In the genomic region with DNA sequence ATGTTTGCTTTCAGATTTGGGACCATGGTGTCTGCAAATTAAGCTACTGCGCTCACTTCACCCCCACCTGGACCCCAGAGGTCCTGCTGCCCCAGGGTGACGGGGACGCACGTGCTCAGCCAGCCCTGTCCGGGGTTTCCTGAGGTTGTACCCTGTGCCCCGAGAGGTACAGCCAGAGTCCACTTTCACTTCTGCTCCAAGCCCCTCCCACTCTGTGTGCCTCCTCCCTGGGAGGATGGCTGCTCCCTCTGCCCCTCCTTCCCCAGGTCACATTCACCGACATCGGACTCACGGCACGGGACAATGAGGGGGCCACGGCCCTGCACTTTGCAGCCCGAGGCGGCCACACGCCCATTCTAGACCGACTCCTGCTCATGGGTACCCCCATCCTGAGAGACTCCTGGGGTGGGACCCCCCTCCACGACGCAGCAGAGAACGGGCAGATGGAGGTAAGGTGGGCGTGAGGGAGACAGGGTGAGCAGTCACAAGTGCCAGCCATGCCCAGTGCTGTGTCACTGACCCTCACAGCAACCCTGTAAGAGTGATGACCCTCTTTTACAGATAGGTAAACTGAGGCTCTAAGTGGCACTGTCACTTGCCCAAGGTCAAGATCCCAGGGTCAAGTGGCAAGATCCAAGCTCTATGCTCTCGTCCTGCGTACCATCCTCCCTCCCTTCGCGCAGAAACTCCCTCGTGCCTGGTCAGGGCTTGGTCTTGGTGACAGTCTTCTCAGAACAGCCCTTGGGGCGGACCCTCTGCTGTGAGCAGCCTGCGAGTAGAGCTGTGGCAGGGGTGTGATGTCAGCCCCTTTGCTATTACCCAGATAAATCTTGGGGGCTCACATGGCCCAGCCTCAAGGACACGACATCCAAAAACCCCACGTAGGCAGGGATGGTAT, we compare ENCODE assay signal across 1 cellular context.
A peak's percentile ranks its signal among the peaks of the same experiment; 100 is the strongest.
TF ChIP-seq lines count a peak whose summit lies in the region.

No MANE protein-coding gene starts in this region.

TF ChIP-seq in HepG2, 621 proteins besides CTCF, POLR2A, EP300 and RAD21 (continued from another document and continues in another):
- TF ChIP-seq, protein P1, sequence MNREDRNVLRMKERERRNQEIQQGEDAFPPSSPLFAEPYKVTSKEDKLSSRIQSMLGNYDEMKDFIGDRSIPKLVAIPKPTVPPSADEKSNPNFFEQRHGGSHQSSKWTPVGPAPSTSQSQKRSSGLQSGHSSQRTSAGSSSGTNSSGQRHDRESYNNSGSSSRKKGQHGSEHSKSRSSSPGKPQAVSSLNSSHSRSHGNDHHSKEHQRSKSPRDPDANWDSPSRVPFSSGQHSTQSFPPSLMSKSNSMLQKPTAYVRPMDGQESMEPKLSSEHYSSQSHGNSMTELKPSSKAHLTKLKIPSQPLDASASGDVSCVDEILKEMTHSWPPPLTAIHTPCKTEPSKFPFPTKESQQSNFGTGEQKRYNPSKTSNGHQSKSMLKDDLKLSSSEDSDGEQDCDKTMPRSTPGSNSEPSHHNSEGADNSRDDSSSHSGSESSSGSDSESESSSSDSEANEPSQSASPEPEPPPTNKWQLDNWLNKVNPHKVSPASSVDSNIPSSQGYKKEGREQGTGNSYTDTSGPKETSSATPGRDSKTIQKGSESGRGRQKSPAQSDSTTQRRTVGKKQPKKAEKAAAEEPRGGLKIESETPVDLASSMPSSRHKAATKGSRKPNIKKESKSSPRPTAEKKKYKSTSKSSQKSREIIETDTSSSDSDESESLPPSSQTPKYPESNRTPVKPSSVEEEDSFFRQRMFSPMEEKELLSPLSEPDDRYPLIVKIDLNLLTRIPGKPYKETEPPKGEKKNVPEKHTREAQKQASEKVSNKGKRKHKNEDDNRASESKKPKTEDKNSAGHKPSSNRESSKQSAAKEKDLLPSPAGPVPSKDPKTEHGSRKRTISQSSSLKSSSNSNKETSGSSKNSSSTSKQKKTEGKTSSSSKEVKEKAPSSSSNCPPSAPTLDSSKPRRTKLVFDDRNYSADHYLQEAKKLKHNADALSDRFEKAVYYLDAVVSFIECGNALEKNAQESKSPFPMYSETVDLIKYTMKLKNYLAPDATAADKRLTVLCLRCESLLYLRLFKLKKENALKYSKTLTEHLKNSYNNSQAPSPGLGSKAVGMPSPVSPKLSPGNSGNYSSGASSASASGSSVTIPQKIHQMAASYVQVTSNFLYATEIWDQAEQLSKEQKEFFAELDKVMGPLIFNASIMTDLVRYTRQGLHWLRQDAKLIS (CRISPR knock-in tag; IDR thresholded peaks at IDR 0.05), result no peak
- TF ChIP-seq, protein P2, sequence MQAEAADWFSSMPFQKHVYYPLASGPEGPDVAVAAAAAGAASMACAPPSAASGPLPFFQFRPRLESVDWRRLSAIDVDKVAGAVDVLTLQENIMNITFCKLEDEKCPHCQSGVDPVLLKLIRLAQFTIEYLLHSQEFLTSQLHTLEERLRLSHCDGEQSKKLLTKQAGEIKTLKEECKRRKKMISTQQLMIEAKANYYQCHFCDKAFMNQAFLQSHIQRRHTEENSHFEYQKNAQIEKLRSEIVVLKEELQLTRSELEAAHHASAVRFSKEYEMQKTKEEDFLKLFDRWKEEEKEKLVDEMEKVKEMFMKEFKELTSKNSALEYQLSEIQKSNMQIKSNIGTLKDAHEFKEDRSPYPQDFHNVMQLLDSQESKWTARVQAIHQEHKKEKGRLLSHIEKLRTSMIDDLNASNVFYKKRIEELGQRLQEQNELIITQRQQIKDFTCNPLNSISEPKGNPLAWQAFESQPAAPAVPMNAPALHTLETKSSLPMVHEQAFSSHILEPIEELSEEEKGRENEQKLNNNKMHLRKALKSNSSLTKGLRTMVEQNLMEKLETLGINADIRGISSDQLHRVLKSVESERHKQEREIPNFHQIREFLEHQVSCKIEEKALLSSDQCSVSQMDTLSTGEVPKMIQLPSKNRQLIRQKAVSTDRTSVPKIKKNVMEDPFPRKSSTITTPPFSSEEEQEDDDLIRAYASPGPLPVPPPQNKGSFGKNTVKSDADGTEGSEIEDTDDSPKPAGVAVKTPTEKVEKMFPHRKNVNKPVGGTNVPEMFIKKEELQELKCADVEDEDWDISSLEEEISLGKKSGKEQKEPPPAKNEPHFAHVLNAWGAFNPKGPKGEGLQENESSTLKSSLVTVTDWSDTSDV (CRISPR knock-in tag; IDR thresholded peaks at IDR 0.05), result no peak
- no peak for TF ChIP-seq JARID2 (CRISPR knock-in tag; IDR thresholded peaks at IDR 0.05; ENCODE audit: insufficient replicate concordance)
- TF ChIP-seq ZNF331 (CRISPR knock-in tag; IDR thresholded peaks at IDR 0.05), result peak; percentile 42; the same call in 1 of the 2 replicates
- TF ChIP-seq SSRP1 (CRISPR knock-in tag; IDR thresholded peaks at IDR 0.05), result no peak
- TF ChIP-seq, protein P3, sequence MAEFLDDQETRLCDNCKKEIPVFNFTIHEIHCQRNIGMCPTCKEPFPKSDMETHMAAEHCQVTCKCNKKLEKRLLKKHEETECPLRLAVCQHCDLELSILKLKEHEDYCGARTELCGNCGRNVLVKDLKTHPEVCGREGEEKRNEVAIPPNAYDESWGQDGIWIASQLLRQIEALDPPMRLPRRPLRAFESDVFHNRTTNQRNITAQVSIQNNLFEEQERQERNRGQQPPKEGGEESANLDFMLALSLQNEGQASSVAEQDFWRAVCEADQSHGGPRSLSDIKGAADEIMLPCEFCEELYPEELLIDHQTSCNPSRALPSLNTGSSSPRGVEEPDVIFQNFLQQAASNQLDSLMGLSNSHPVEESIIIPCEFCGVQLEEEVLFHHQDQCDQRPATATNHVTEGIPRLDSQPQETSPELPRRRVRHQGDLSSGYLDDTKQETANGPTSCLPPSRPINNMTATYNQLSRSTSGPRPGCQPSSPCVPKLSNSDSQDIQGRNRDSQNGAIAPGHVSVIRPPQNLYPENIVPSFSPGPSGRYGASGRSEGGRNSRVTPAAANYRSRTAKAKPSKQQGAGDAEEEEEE (CRISPR knock-in tag; IDR thresholded peaks at IDR 0.05; ENCODE audit: borderline replicate concordance), result no peak
- TF ChIP-seq ZNF562 (CRISPR knock-in tag; IDR thresholded peaks at IDR 0.05; ENCODE audit: borderline replicate concordance), result no peak
- TF ChIP-seq PHF20 (CRISPR knock-in tag; IDR thresholded peaks at IDR 0.05), result peak; percentile 47
- no peak for TF ChIP-seq ZBTB3 (CRISPR knock-in tag; IDR thresholded peaks at IDR 0.05; ENCODE audit: borderline replicate concordance, low read depth)
- peak; percentile 60 for TF ChIP-seq PHF8 (CRISPR knock-in tag; IDR thresholded peaks at IDR 0.05)
- TF ChIP-seq, protein P4, sequence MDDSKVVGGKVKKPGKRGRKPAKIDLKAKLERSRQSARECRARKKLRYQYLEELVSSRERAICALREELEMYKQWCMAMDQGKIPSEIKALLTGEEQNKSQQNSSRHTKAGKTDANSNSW (CRISPR knock-in tag; IDR thresholded peaks at IDR 0.05; ENCODE audit: borderline replicate concordance), result no peak
- TF ChIP-seq, protein P5, sequence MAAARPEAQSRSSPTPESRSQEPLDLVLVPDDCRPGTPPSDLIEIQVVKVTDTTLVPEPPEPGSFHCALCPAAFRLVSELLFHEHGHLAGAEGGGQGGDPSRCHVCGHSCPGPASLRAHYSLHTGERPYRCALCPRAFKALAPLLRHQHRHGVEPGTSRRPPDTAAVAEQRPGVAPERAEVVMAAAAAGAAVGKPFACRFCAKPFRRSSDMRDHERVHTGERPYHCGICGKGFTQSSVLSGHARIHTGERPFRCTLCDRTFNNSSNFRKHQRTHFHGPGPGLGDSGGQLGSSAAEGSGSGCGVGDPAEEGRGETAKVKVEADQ (CRISPR knock-in tag; IDR thresholded peaks at IDR 0.05; ENCODE audit: borderline replicate concordance), result 0 out of 2 replicates have a peak, but pooled peaks have one; percentile 73
- peak; percentile 52; the same call in 1 of the 2 replicates for TF ChIP-seq ZNF839 (CRISPR knock-in tag; IDR thresholded peaks at IDR 0.05; ENCODE audit: borderline replicate concordance)
- TF ChIP-seq, protein P6, sequence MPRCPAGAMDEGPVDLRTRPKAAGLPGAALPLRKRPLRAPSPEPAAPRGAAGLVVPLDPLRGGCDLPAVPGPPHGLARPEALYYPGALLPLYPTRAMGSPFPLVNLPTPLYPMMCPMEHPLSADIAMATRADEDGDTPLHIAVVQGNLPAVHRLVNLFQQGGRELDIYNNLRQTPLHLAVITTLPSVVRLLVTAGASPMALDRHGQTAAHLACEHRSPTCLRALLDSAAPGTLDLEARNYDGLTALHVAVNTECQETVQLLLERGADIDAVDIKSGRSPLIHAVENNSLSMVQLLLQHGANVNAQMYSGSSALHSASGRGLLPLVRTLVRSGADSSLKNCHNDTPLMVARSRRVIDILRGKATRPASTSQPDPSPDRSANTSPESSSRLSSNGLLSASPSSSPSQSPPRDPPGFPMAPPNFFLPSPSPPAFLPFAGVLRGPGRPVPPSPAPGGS (CRISPR knock-in tag; IDR thresholded peaks at IDR 0.05), result 0 out of 2 replicates have a peak, but pooled peaks have one; percentile 52
- TF ChIP-seq, protein P7, sequence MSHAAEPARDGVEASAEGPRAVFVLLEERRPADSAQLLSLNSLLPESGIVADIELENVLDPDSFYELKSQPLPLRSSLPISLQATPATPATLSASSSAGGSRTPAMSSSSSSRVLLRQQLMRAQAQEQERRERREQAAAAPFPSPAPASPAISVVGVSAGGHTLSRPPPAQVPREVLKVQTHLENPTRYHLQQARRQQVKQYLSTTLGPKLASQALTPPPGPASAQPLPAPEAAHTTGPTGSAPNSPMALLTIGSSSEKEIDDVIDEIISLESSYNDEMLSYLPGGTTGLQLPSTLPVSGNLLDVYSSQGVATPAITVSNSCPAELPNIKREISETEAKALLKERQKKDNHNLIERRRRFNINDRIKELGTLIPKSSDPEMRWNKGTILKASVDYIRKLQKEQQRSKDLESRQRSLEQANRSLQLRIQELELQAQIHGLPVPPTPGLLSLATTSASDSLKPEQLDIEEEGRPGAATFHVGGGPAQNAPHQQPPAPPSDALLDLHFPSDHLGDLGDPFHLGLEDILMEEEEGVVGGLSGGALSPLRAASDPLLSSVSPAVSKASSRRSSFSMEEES (CRISPR knock-in tag; IDR thresholded peaks at IDR 0.05), result peak; percentile 62; the same call in 1 of the 2 replicates
- peak; percentile 89; the same call in 1 of the 2 replicates for TF ChIP-seq RFXAP (CRISPR knock-in tag; IDR thresholded peaks at IDR 0.05; ENCODE audit: borderline replicate concordance)
- peak; percentile 94; the same call in 1 of the 2 replicates for TF ChIP-seq ZNF737 (CRISPR knock-in tag; IDR thresholded peaks at IDR 0.05; ENCODE audit: borderline replicate concordance)
- TF ChIP-seq MEIS1 (CRISPR knock-in tag; IDR thresholded peaks at IDR 0.05; ENCODE audit: borderline replicate concordance), result no peak
- no peak for TF ChIP-seq PAF1 (CRISPR knock-in tag; IDR thresholded peaks at IDR 0.05)
- no peak for TF ChIP-seq CREM (IDR thresholded peaks at IDR 0.05)
- TF ChIP-seq CREM (CRISPR knock-in tag; IDR thresholded peaks at IDR 0.05), result no peak
- TF ChIP-seq CCAR2 (optimal IDR thresholded peaks at IDR 0.05; ENCODE audit: low read depth, low read length), result no peak
- peak; percentile 54; the same call in 1 of the 2 replicates for TF ChIP-seq TAF1 (CRISPR knock-in tag; IDR thresholded peaks at IDR 0.05)
- TF ChIP-seq, protein P8, sequence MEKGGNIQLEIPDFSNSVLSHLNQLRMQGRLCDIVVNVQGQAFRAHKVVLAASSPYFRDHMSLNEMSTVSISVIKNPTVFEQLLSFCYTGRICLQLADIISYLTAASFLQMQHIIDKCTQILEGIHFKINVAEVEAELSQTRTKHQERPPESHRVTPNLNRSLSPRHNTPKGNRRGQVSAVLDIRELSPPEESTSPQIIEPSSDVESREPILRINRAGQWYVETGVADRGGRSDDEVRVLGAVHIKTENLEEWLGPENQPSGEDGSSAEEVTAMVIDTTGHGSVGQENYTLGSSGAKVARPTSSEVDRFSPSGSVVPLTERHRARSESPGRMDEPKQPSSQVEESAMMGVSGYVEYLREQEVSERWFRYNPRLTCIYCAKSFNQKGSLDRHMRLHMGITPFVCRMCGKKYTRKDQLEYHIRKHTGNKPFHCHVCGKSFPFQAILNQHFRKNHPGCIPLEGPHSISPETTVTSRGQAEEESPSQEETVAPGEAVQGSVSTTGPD (CRISPR knock-in tag; IDR thresholded peaks at IDR 0.05), result no peak
- TF ChIP-seq, protein P9, sequence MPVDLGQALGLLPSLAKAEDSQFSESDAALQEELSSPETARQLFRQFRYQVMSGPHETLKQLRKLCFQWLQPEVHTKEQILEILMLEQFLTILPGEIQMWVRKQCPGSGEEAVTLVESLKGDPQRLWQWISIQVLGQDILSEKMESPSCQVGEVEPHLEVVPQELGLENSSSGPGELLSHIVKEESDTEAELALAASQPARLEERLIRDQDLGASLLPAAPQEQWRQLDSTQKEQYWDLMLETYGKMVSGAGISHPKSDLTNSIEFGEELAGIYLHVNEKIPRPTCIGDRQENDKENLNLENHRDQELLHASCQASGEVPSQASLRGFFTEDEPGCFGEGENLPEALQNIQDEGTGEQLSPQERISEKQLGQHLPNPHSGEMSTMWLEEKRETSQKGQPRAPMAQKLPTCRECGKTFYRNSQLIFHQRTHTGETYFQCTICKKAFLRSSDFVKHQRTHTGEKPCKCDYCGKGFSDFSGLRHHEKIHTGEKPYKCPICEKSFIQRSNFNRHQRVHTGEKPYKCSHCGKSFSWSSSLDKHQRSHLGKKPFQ (CRISPR knock-in tag; IDR thresholded peaks at IDR 0.05; ENCODE audit: insufficient replicate concordance), result no peak
- TF ChIP-seq ZNF367 (CRISPR knock-in tag; IDR thresholded peaks at IDR 0.05; ENCODE audit: borderline replicate concordance), result no peak
- peak; percentile 99 for TF ChIP-seq MYC (CRISPR knock-in tag; IDR thresholded peaks at IDR 0.05; ENCODE audit: borderline replicate concordance)
- TF ChIP-seq, protein P10, sequence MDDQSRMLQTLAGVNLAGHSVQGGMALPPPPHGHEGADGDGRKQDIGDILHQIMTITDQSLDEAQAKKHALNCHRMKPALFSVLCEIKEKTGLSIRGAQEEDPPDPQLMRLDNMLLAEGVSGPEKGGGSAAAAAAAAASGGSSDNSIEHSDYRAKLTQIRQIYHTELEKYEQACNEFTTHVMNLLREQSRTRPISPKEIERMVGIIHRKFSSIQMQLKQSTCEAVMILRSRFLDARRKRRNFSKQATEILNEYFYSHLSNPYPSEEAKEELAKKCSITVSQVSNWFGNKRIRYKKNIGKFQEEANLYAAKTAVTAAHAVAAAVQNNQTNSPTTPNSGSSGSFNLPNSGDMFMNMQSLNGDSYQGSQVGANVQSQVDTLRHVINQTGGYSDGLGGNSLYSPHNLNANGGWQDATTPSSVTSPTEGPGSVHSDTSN (CRISPR knock-in tag; IDR thresholded peaks at IDR 0.05; ENCODE audit: borderline replicate concordance), result no peak
- TF ChIP-seq TBX2 (CRISPR knock-in tag; IDR thresholded peaks at IDR 0.05; ENCODE audit: borderline replicate concordance), result peak; percentile 17; the same call in 1 of the 2 replicates
- TF ChIP-seq, protein P11, sequence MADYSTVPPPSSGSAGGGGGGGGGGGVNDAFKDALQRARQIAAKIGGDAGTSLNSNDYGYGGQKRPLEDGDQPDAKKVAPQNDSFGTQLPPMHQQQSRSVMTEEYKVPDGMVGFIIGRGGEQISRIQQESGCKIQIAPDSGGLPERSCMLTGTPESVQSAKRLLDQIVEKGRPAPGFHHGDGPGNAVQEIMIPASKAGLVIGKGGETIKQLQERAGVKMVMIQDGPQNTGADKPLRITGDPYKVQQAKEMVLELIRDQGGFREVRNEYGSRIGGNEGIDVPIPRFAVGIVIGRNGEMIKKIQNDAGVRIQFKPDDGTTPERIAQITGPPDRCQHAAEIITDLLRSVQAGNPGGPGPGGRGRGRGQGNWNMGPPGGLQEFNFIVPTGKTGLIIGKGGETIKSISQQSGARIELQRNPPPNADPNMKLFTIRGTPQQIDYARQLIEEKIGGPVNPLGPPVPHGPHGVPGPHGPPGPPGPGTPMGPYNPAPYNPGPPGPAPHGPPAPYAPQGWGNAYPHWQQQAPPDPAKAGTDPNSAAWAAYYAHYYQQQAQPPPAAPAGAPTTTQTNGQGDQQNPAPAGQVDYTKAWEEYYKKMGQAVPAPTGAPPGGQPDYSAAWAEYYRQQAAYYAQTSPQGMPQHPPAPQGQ (CRISPR knock-in tag; IDR thresholded peaks at IDR 0.05; ENCODE audit: borderline replicate concordance), result no peak
- TF ChIP-seq ZNF557 (CRISPR knock-in tag; IDR thresholded peaks at IDR 0.05), result no peak
- TF ChIP-seq ZFP36L2 (CRISPR knock-in tag; IDR thresholded peaks at IDR 0.05), result 0 out of 2 replicates have a peak, but pooled peaks have one; percentile 53
- TF ChIP-seq TCF7 (IDR thresholded peaks at IDR 0.05; ENCODE audit: low read depth), result no peak
- TF ChIP-seq DNMT1 (CRISPR knock-in tag; IDR thresholded peaks at IDR 0.05), result no peak
- TF ChIP-seq PRMT3 (CRISPR knock-in tag; IDR thresholded peaks at IDR 0.05; ENCODE audit: borderline replicate concordance, low read depth), result no peak
